ENCODE assay signal across 7 cellular contexts in the genomic region with DNA sequence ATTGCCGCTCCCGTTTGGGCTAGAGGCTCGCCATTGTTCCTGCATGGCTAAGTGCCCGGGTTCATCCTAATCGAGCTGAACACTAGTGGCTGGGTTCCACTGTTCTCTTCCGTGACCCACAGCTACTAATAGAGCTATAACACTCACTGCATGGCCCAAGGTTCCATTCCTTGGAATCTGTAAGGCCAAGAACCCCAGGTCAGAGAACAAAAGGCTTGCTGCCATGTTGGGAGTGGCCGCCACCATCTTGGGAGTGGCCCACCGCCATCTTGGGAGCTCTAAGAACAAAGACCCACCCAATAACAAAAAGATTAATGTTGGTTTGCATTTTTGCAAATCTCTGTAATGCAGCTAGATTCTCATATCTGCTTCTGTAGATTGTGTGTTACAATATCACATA.
"Had no signal": no experiment of that assay in that cellular context is flagged by ENCODE, and none has a peak within 500 bp of the region (broad histone marks: within the 10 kb centered on the region; RNA-seq: fewer than 3 reads in every experiment).

No MANE protein-coding gene starts in this region.

- H3K36me3 ChIP-seq: HAP-1 had no signal

- H3K4me2 ChIP-seq: GM23338 had no signal

- H3K4me1 ChIP-seq: HAP-1 had no signal

- ATAC-seq: GM23338, HCT116, HepG2 had no signal

- H3K9me3 ChIP-seq: HAP-1 had no signal

- H2AFZ ChIP-seq: GM23338 had no signal

- DNase-seq: H7, HFFc6 had no signal

- FAIRE-seq: HepG2 had no signal

- H3K27ac ChIP-seq: HL-60 had no signal

- H3K4me3 ChIP-seq: GM23338, HAP-1 had no signal
